8 cellular contexts compared by ENCODE assay signal in genomic region chr17:38557836-38558750, GRCh38. TPM values are rescaled to one million over a fixed set of nuclear protein-coding genes. Genes with fewer than 3 reads are reported as not detected.
DNase-seq lines count a peak whose midpoint lies in the region; ATAC-seq and TF ChIP-seq lines count a peak whose summit lies in the region.

No MANE protein-coding gene starts in this region.

- 2 to 5% (median 3%) methylated on average over 44 to 52 of the region's 52 CpGs for WGBS in ovary, 3 donors

- H3K27me3 Mint-ChIP-seq in HFFc6 (ENCODE audit: insufficient read depth): peaks cover 27% of the 10 kb centered on the region
- H3K27me3 Mint-ChIP-seq in activated naive CD8-positive, alpha-beta T cell treated with anti-CD3 and anti-CD28 coated beads, Interleukin-2, amount 50 U/mL, for 24 hours: peaks cover 35% of the 10 kb centered on the region

- H3K4me3 ChIP-seq in cardiac muscle cell: peak overlapping the region; percentile 23
- peak overlapping the region; percentile 35 for H3K4me3 ChIP-seq in ovary
- peak overlapping the region; percentile 67 for H3K4me3 ChIP-seq in thoracic aorta

- H3K4me1 ChIP-seq in cardiac muscle cell (ENCODE audit: low read depth) (peaks cover 15% of the 10 kb centered on the region), ovary (ENCODE audit: insufficient read depth) (peaks cover 8% of the 10 kb centered on the region), thoracic aorta (ENCODE audit: control insufficient read depth in 1 of 2, low read depth in 2 of 2) (peaks cover 17 to 31% of the 10 kb centered on the region in 2 donors)

- DNase-seq in EH (ENCODE audit: low read depth): peak; percentile 92
- peak; percentile 90 for DNase-seq in HFFc6
- peak; percentile 83 for DNase-seq in NCI-H1417 treated with DMSO at 0.1 percent for 48 hours (lab: John Stamatoyannopoulos, UW)
- DNase-seq in SW 1271 (lab: John Stamatoyannopoulos, UW): peak; percentile 70 to 91
- peak; percentile 92 for DNase-seq in activated naive CD8-positive, alpha-beta T cell treated with anti-CD3 and anti-CD28 coated beads, Interleukin-2, amount 50 U/mL, for 24 hours
- DNase-seq in cardiac muscle cell (ENCODE audit: low read depth in 1 of 2, low spot score in 1 of 2): peak; percentile 94 to 96
- DNase-seq in ovary: peak; percentile 91 to 96 (median 92)
- peak; percentile 59 for DNase-seq in thoracic aorta (ENCODE audit: low spot score)

- H3K9me3 ChIP-seq in cardiac muscle cell (ENCODE audit: low read depth): no peaks in the 10 kb centered on the region
- H3K9me3 ChIP-seq in ovary: no peaks in the 10 kb centered on the region
- no peaks in the 10 kb centered on the region for H3K9me3 ChIP-seq in thoracic aorta

- peak; percentile 91 for TF ChIP-seq CTCF in HFFc6 (IDR thresholded peaks at IDR 0.05)
- TF ChIP-seq CTCF in cardiac muscle cell (IDR thresholded peaks at IDR 0.05; ENCODE audit: low read depth, low read length): peak; percentile 92
- TF ChIP-seq CTCF in ovary (IDR thresholded peaks at IDR 0.05): peak; percentile 90 to 95 (median 95)
- peak; percentile 87 for TF ChIP-seq CTCF in thoracic aorta (IDR thresholded peaks at IDR 0.05)

- peak; percentile 32 for TF ChIP-seq POLR2A in ovary (IDR thresholded peaks at IDR 0.05)

- peaks cover 12% of the 10 kb centered on the region for H3K4me1 Mint-ChIP-seq in HFFc6 (ENCODE audit: low read depth)
- H3K4me1 Mint-ChIP-seq in activated naive CD8-positive, alpha-beta T cell treated with anti-CD3 and anti-CD28 coated beads, Interleukin-2, amount 50 U/mL, for 24 hours: peaks cover 24% of the 10 kb centered on the region

- H3K27ac Mint-ChIP-seq in HFFc6: no peak overlapping the region
- H3K27ac Mint-ChIP-seq in activated naive CD8-positive, alpha-beta T cell treated with anti-CD3 and anti-CD28 coated beads, Interleukin-2, amount 50 U/mL, for 24 hours: no peak overlapping the region

- peak; percentile 81 for ATAC-seq in activated naive CD8-positive, alpha-beta T cell treated with anti-CD3 and anti-CD28 coated beads, Interleukin-2, amount 50 U/mL, for 24 hours
- peak; percentile 55 for ATAC-seq in thoracic aorta (ENCODE audit: insufficient number of reproducible peaks, low FRiP score, low read depth)

- no peaks in the 10 kb centered on the region for H3K9me3 Mint-ChIP-seq in HFFc6
- H3K9me3 Mint-ChIP-seq in activated naive CD8-positive, alpha-beta T cell treated with anti-CD3 and anti-CD28 coated beads, Interleukin-2, amount 50 U/mL, for 24 hours: no peaks in the 10 kb centered on the region

- H3K4me3 Mint-ChIP-seq in HFFc6: peak overlapping the region; percentile 77
- peak overlapping the region; percentile 79 for H3K4me3 Mint-ChIP-seq in activated naive CD8-positive, alpha-beta T cell treated with anti-CD3 and anti-CD28 coated beads, Interleukin-2, amount 50 U/mL, for 24 hours

- no peaks in the 10 kb centered on the region for H3K36me3 Mint-ChIP-seq in HFFc6 (ENCODE audit: low read depth)
- H3K36me3 Mint-ChIP-seq in activated naive CD8-positive, alpha-beta T cell treated with anti-CD3 and anti-CD28 coated beads, Interleukin-2, amount 50 U/mL, for 24 hours (ENCODE audit: low read depth): no peaks in the 10 kb centered on the region

- H3K36me3 ChIP-seq in cardiac muscle cell (no peaks in the 10 kb centered on the region), ovary (no peaks in the 10 kb centered on the region), thoracic aorta (no peaks in the 10 kb centered on the region)

- H3K27me3 ChIP-seq in cardiac muscle cell (peaks cover 49% of the 10 kb centered on the region), ovary (peaks cover 3% of the 10 kb centered on the region), thoracic aorta (replicated peaks; ENCODE audit: insufficient read depth) (peaks cover 22% of the 10 kb centered on the region)

- TF ChIP-seq EP300 in ovary (IDR thresholded peaks at IDR 0.05): no peak

- H3K27ac ChIP-seq in cardiac muscle cell (no peak overlapping the region), ovary (peak overlapping the region; percentile 28 to 52), thoracic aorta (no peak overlapping the region)

- intact Hi-C loops in ovary (cut with DNase I): loop anchor here in 2 of 4 donors (2.0 to 5.0 kb wide), 2 partner anchors 104 to 109 kb away; no protein-coding TSS in a partner anchor

RNA-seq across cellular contexts. Expression of gene SRCIN1, which starts 47.7 kb away (rescaled TPM):
- not detected for total RNA-seq in HFFc6 (2021; fragmentation: NEBNext Ultra II Directional; extraction: Animal tissue kit (Norgen Biotek cat#: 25700))
- total RNA-seq in cardiac muscle cell (5.2 and 10.8 TPM in 2 replicates), ovary (1 to 10 TPM in 5 of 7 donors, under 1 TPM in 2; 0.48 to 3.0 (median 1.2) TPM), thoracic aorta (not detected)
- polyA plus RNA-seq in cardiac muscle cell (2.3 and 4.6 TPM in 2 replicates), ovary (under 1 TPM; 0.18 to 0.57 TPM)

Comparison
In these comparisons a context has a peak if more than half of its experiments do, and no peak if none do; other contexts are left out.
1. H3K27ac ChIP-seq: peak in ovary (2 of 2); none in cardiac muscle cell (single experiment) and thoracic aorta (0 of 2).
2. Peak in every context shown above with its lines, with median percentiles within 50 percentile points of each other: DNase-seq, CTCF ChIP-seq and H3K4me3 ChIP-seq.